Comparison of ENCODE assay signal across 8 cellular contexts in the genomic region with DNA sequence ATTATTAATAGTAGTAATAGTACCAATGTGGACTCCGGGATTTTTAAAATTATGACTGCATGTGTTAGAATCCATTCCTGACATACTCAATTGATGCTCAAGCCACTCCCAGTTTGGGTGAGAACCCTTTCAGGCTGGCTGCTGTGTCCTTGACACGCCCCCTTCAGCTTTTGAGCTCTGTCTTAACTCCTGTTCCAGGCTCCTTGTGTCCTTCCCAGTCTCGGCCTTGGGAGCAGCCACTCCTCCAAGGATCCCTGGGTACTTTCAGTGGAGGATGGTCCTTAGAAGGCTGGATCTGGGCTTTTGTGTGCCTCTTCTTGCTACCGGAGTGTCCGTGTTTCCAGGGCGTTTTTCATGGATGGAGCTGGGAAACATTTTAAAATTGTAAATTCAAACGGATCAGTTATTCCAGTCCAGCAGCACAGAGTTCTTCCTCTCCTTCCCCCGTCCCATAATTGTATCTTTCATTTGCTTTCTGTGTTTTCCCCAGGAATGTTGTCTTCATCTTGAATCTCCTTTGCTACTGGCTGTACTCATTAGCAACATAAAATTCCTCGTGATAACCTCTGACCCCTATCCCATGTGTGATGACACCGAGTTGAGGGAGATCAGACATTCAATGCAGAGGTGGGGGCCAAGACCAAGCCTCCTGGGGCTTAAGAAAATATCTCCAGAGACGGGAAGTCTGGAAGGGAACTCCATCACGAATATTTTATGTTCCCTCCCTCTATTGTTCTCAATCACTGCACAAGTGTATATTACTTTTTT. TPM values are rescaled to one million over a fixed set of nuclear protein-coding genes. Genes with fewer than 3 reads are reported as not detected.
A peak's percentile ranks its signal among the peaks of the same experiment; 100 is the strongest.
DNase-seq lines count a peak whose midpoint lies in the region; ATAC-seq and TF ChIP-seq lines count a peak whose summit lies in the region.

No MANE protein-coding gene starts in this region.

- ATAC-seq in activated B cell treated with CpG ODN at 0.5 μM for 24 hours (ENCODE audit: low read depth) (no peak), right cardiac atrium (peak in 1 of 2 donors; percentile 1), HG02759 (IDR thresholded peaks at IDR 0.05; ENCODE audit: unreplicated experiment) (no peak)
- no peak for ATAC-seq in stimulated activated naive B cell treated with anti-CD40 and anti-IgM and Interleukin-4, amounts not matched to agents 10 μg/mL and 1 μg/mL and 100 μg/mL, for 72 hours (replicated peaks)

- POLR2A ChIA-PET in activated B cell treated with CpG ODN at 0.5 μM for 24 hours (lab: Charles Lee): interaction anchor here (0.8 to 2.9 kb wide), 13 partner anchors 8 to 239 kb away, joined by 3 to 34 read pairs (median 4); a partner anchor contains a TSS

- H3K9me3 ChIP-seq in right cardiac atrium (ENCODE audit: control insufficient read depth, low read length): no peaks in the 10 kb centered on the region

- H3K36me3 Mint-ChIP-seq in activated B cell treated with CpG ODN at 0.5 μM for 24 hours (ENCODE audit: low read depth): peaks cover 10% of the 10 kb centered on the region
- H3K36me3 Mint-ChIP-seq in stimulated activated naive B cell treated with anti-CD40 and anti-IgM and Interleukin-4, amounts not matched to agents 10 μg/mL and 1 μg/mL and 100 μg/mL, for 72 hours: peaks cover 11 to 30% of the 10 kb centered on the region in 2 donors

- peak overlapping the region; percentile 80 for H3K4me3 Mint-ChIP-seq in activated B cell treated with CpG ODN at 0.5 μM for 24 hours
- H3K4me3 Mint-ChIP-seq in stimulated activated naive B cell treated with anti-CD40 and anti-IgM and Interleukin-4, amounts not matched to agents 10 μg/mL and 1 μg/mL and 100 μg/mL, for 72 hours: peak overlapping the region; percentile 63 to 99

- peak; percentile 30 for DNase-seq in DMS 273 (lab: John Stamatoyannopoulos, UW; ENCODE audit: unreplicated experiment)
- DNase-seq in DMS 273 treated with DMSO at 0.1 percent for 48 hours (lab: John Stamatoyannopoulos, UW): no peak
- DNase-seq in activated B cell treated with CpG ODN at 0.5 μM for 24 hours: no peak
- DNase-seq in right cardiac atrium: no peak
- DNase-seq in stimulated activated naive B cell treated with anti-CD40 and anti-IgM and Interleukin-4, amounts not matched to agents 10 μg/mL and 1 μg/mL and 100 μg/mL, for 72 hours: no peak
- DNase-seq in mucosa of gallbladder (ENCODE audit: low spot score): no peak
- DNase-seq in LoVo (ENCODE audit: low spot score): no peak

- CTCF ChIA-PET in activated B cell treated with CpG ODN at 0.5 μM for 24 hours (lab: Charles Lee): interaction anchor here (2.1 to 2.2 kb wide), 2 partner anchors 11 to 239 kb away, joined by 7 to 21 read pairs; no protein-coding TSS in a partner anchor

- no peaks in the 10 kb centered on the region for H3K9me3 Mint-ChIP-seq in activated B cell treated with CpG ODN at 0.5 μM for 24 hours
- H3K9me3 Mint-ChIP-seq in stimulated activated naive B cell treated with anti-CD40 and anti-IgM and Interleukin-4, amounts not matched to agents 10 μg/mL and 1 μg/mL and 100 μg/mL, for 72 hours: no peaks in the 10 kb centered on the region

- peak overlapping the region; percentile 51 for H3K4me3 ChIP-seq in right cardiac atrium (ENCODE audit: low read length)

- no peaks in the 10 kb centered on the region for H3K27me3 Mint-ChIP-seq in activated B cell treated with CpG ODN at 0.5 μM for 24 hours
- H3K27me3 Mint-ChIP-seq in stimulated activated naive B cell treated with anti-CD40 and anti-IgM and Interleukin-4, amounts not matched to agents 10 μg/mL and 1 μg/mL and 100 μg/mL, for 72 hours: no peaks in the 10 kb centered on the region

- peaks cover 9% of the 10 kb centered on the region for H3K4me1 ChIP-seq in right cardiac atrium (ENCODE audit: control insufficient read depth, insufficient read depth, low read length)

- intact Hi-C loops in activated B cell treated with CpG ODN at 0.5 μM for 24 hours (cut with micrococcal nuclease) (loop anchor here (1.0 to 5.0 kb wide), 8 partner anchors 11 to 1310 kb away; a partner anchor contains a TSS), right cardiac atrium (cut with DNase I) (loop anchor here in 1 of 4 donors (5.0 kb wide), 1 partner anchor 40 kb away; a partner anchor contains a TSS)

- no peaks in the 10 kb centered on the region for H3K27me3 ChIP-seq in right cardiac atrium (ENCODE audit: control insufficient read depth, insufficient read depth)

- WGBS in right cardiac atrium: 37% methylated on average over 12 of the region's 12 CpGs

- no peak for TF ChIP-seq CTCF in activated B cell treated with CpG ODN at 0.5 μM for 24 hours (IDR thresholded peaks at IDR 0.05)

- H3K27ac ChIP-seq in right cardiac atrium (ENCODE audit: low read length): peak overlapping the region; percentile 91

- H3K27ac Mint-ChIP-seq in activated B cell treated with CpG ODN at 0.5 μM for 24 hours: peak overlapping the region; percentile 77
- H3K27ac Mint-ChIP-seq in stimulated activated naive B cell treated with anti-CD40 and anti-IgM and Interleukin-4, amounts not matched to agents 10 μg/mL and 1 μg/mL and 100 μg/mL, for 72 hours: peak overlapping the region; percentile 70

- peaks cover 34% of the 10 kb centered on the region for H3K4me1 Mint-ChIP-seq in activated B cell treated with CpG ODN at 0.5 μM for 24 hours
- H3K4me1 Mint-ChIP-seq in stimulated activated naive B cell treated with anti-CD40 and anti-IgM and Interleukin-4, amounts not matched to agents 10 μg/mL and 1 μg/mL and 100 μg/mL, for 72 hours: peaks cover 16 to 41% of the 10 kb centered on the region in 2 donors

RNA-seq across cellular contexts. Expression of a gene that starts 40.0 kb away (rescaled TPM):
- 96.7 and 105 TPM in 2 replicates for total RNA-seq in activated B cell treated with CpG ODN at 0.5 μM for 24 hours
- 10 to 100 TPM; 10.5 to 15.1 (median 11.7) TPM for total RNA-seq in right cardiac atrium
- 11.2 TPM for polyA plus RNA-seq in right cardiac atrium
- 100 TPM for total RNA-seq in mucosa of gallbladder
